ENCODE assay signal across 8 cellular contexts in the genomic region with DNA sequence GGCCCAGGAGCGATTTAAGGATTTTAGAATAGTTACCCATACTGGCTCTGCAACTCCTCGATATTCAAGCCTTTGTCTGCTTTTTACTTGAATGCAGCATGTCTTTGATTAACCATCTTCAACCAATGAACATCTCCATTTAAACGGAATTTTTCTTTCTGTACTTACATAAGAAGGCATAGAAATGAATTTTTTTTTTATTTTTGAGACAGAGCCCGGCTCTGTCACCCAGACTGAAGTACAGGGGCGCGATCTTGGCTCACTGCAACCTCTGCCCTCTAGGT. TPM values are rescaled to one million over a fixed set of nuclear protein-coding genes. Genes with fewer than 3 reads are reported as not detected.
DNase-seq lines count a peak whose midpoint lies in the region; ATAC-seq, FAIRE-seq and TF ChIP-seq lines count a peak whose summit lies in the region.

No MANE protein-coding gene starts in this region.

- H3K9ac ChIP-seq in astrocyte (ENCODE audit: low read length): peak overlapping the region; percentile 97
- peak overlapping the region; percentile 36 to 96 for H3K9ac ChIP-seq in liver (ENCODE audit: low read depth in 1 of 2, low read length in 2 of 2)

- H3K27ac ChIP-seq in astrocyte (ENCODE audit: low read depth, low read length): peak overlapping the region; percentile 96
- peak overlapping the region; percentile 77 to 97 for H3K27ac ChIP-seq in liver (ENCODE audit: low read depth in 1 of 2, low read length in 2 of 2)
- peak overlapping the region; percentile 85 to 91 for H3K27ac ChIP-seq in thoracic aorta

- peak overlapping the region; percentile 90 for H3K4me2 ChIP-seq in astrocyte (ENCODE audit: low read length)

- peak overlapping the region; percentile 100 for H3K27ac Mint-ChIP-seq in activated CD4-positive, alpha-beta T cell treated with anti-CD3 and anti-CD28 coated beads, Interleukin-2, amount 10 ng/mL, durations not matched to agents 7 days and 5 days
- H3K27ac Mint-ChIP-seq in astrocyte (ENCODE audit: unreplicated experiment): peak overlapping the region; percentile 98

- H3K4me3 ChIP-seq in astrocyte (ENCODE audit: insufficient read depth, low read depth, low read length): peak overlapping the region; percentile 97
- H3K4me3 ChIP-seq in liver (ENCODE audit: low read depth in 1 of 3, low read length in 3 of 3): peak overlapping the region; percentile 68 to 96 (median 95)
- peak overlapping the region; percentile 97 for H3K4me3 ChIP-seq in thoracic aorta

- H3K9me3 ChIP-seq in astrocyte (ENCODE audit: insufficient read depth, low read depth, low read length) (no peaks in the 10 kb centered on the region), liver (ENCODE audit: control insufficient read depth in 4 of 4, low read length in 3 of 4) (no peaks in the 10 kb centered on the region), thoracic aorta (no peaks in the 10 kb centered on the region)

- CTCF ChIA-PET in activated CD4-positive, alpha-beta T cell treated with anti-CD3 and anti-CD28 coated beads, Interleukin-2, amount 10 ng/mL, durations not matched to agents 7 days and 5 days (lab: Charles Lee): no interaction called here

- 41% methylated on average over 6 of the region's 6 CpGs for WGBS in liver

- ATAC-seq in thoracic aorta (ENCODE audit: insufficient number of reproducible peaks, low FRiP score, low read depth) (no peak), GM21529 (IDR thresholded peaks at IDR 0.05; ENCODE audit: unreplicated experiment) (no peak)

- peaks cover 32% of the 10 kb centered on the region for H3K4me1 Mint-ChIP-seq in activated CD4-positive, alpha-beta T cell treated with anti-CD3 and anti-CD28 coated beads, Interleukin-2, amount 10 ng/mL, durations not matched to agents 7 days and 5 days
- H3K4me1 Mint-ChIP-seq in astrocyte (ENCODE audit: low read depth, unreplicated experiment): peaks cover 10% of the 10 kb centered on the region

- H4K20me1 ChIP-seq in astrocyte (ENCODE audit: insufficient read depth, low read length): peaks cover 19% of the 10 kb centered on the region

- H3K4me3 Mint-ChIP-seq in activated CD4-positive, alpha-beta T cell treated with anti-CD3 and anti-CD28 coated beads, Interleukin-2, amount 10 ng/mL, durations not matched to agents 7 days and 5 days: peak overlapping the region; percentile 84
- peak overlapping the region; percentile 97 for H3K4me3 Mint-ChIP-seq in astrocyte (ENCODE audit: unreplicated experiment)

- H3K36me3 ChIP-seq in astrocyte (ENCODE audit: insufficient read depth, low read length) (peaks cover 2% of the 10 kb centered on the region), liver (ENCODE audit: control insufficient read depth in 4 of 4, insufficient read depth in 3 of 4, low read depth in 1 of 4, low read length in 3 of 4) (peaks cover 0 to 3% (median 2%) of the 10 kb centered on the region in 4 donors), thoracic aorta (peaks cover under 1% of the 10 kb centered on the region)

- peaks cover 28% of the 10 kb centered on the region for H3K36me3 Mint-ChIP-seq in activated CD4-positive, alpha-beta T cell treated with anti-CD3 and anti-CD28 coated beads, Interleukin-2, amount 10 ng/mL, durations not matched to agents 7 days and 5 days (ENCODE audit: low read depth)
- H3K36me3 Mint-ChIP-seq in astrocyte (ENCODE audit: low read depth, unreplicated experiment): peaks cover under 1% of the 10 kb centered on the region

- peaks cover 5% of the 10 kb centered on the region for H3K9me3 Mint-ChIP-seq in activated CD4-positive, alpha-beta T cell treated with anti-CD3 and anti-CD28 coated beads, Interleukin-2, amount 10 ng/mL, durations not matched to agents 7 days and 5 days
- H3K9me3 Mint-ChIP-seq in astrocyte (ENCODE audit: unreplicated experiment): peaks cover 1% of the 10 kb centered on the region

- H3K27me3 ChIP-seq in astrocyte (ENCODE audit: insufficient read depth, low read length) (no peaks in the 10 kb centered on the region), liver (ENCODE audit: control insufficient read depth in 4 of 4, insufficient read depth in 4 of 4, low read length in 3 of 4) (no peaks in the 10 kb centered on the region), thoracic aorta (replicated peaks; ENCODE audit: insufficient read depth) (no peaks in the 10 kb centered on the region)

- peak overlapping the region; percentile 89 for H2AFZ ChIP-seq in astrocyte (ENCODE audit: low read depth, low read length)

- peaks cover 35% of the 10 kb centered on the region for H3K79me2 ChIP-seq in astrocyte (ENCODE audit: insufficient read depth, low read length)

- no peak for TF ChIP-seq CTCF in astrocyte (IDR thresholded peaks at IDR 0.05; ENCODE audit: insufficient read depth, low read depth, low read length)
- no peak for TF ChIP-seq CTCF in liver (IDR thresholded peaks at IDR 0.05; ENCODE audit: low read depth, low read length, missing input control)
- TF ChIP-seq CTCF in thoracic aorta (IDR thresholded peaks at IDR 0.05): no peak

- H3K4me1 ChIP-seq in astrocyte (ENCODE audit: insufficient read depth, low read length) (peaks cover 12% of the 10 kb centered on the region), liver (ENCODE audit: control insufficient read depth in 4 of 4, insufficient read depth in 4 of 4, low read length in 3 of 4) (peaks cover 0 to 22% (median 16%) of the 10 kb centered on the region in 4 donors), thoracic aorta (ENCODE audit: control insufficient read depth in 1 of 2, low read depth in 2 of 2) (peaks cover 14 to 27% of the 10 kb centered on the region in 2 donors)

- DNase-seq in activated CD4-positive, alpha-beta T cell treated with anti-CD3 and anti-CD28 coated beads, Interleukin-2, amount 10 ng/mL, durations not matched to agents 7 days and 5 days: no peak
- no peak for DNase-seq in activated CD4-positive, alpha-beta T cell treated with anti-CD3 and anti-CD28 coated beads, Interleukin-2, amount 50 U/mL, for 4 hours
- no peak for DNase-seq in astrocyte (ENCODE audit: low read depth)
- no peak for DNase-seq in thoracic aorta (ENCODE audit: low spot score)
- DNase-seq in NCI-H2107 treated with DMSO at 0.1 percent for 48 hours (lab: John Stamatoyannopoulos, UW; ENCODE audit: unreplicated experiment): no peak
- no peak for DNase-seq in NCI-H2081 (lab: John Stamatoyannopoulos, UW)

- TF ChIP-seq RAD21 in liver (IDR thresholded peaks at IDR 0.05): no peak

- H3K27me3 Mint-ChIP-seq in activated CD4-positive, alpha-beta T cell treated with anti-CD3 and anti-CD28 coated beads, Interleukin-2, amount 10 ng/mL, durations not matched to agents 7 days and 5 days: peaks cover 9% of the 10 kb centered on the region
- no peaks in the 10 kb centered on the region for H3K27me3 Mint-ChIP-seq in astrocyte (ENCODE audit: low read depth, unreplicated experiment)

- no peak for FAIRE-seq in astrocyte (lab: Jason Lieb, UNC)

- POLR2A ChIA-PET in activated CD4-positive, alpha-beta T cell treated with anti-CD3 and anti-CD28 coated beads, Interleukin-2, amount 10 ng/mL, durations not matched to agents 7 days and 5 days (lab: Charles Lee): no interaction called here

TF ChIP-seq in liver, 16 proteins besides CTCF, POLR2A, EP300 and RAD21:
- TF ChIP-seq HNF4A (conservative IDR thresholded peaks at IDR 0.05) (no peak), YY1 (IDR thresholded peaks at IDR 0.05) (no peak), FOXA2 (IDR thresholded peaks at IDR 0.05) (no peak), GABPA (IDR thresholded peaks at IDR 0.05 in 1 of 2, conservative IDR thresholded peaks at IDR 0.05 in 1 of 2) (no peak), NR2F2 (IDR thresholded peaks at IDR 0.05) (no peak)
- TF ChIP-seq, protein P1, sequence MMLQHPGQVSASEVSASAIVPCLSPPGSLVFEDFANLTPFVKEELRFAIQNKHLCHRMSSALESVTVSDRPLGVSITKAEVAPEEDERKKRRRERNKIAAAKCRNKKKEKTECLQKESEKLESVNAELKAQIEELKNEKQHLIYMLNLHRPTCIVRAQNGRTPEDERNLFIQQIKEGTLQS (IDR thresholded peaks at IDR 0.05): no peak
- TF ChIP-seq, protein P2, sequence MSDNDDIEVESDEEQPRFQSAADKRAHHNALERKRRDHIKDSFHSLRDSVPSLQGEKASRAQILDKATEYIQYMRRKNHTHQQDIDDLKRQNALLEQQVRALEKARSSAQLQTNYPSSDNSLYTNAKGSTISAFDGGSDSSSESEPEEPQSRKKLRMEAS (IDR thresholded peaks at IDR 0.05): no peak

RNA-seq across cellular contexts. Expression of gene RIOK2, which starts 0.8 kb away (rescaled TPM):
- 10 to 100 TPM; 22.7 to 25.2 TPM for total RNA-seq in activated CD4-positive, alpha-beta T cell treated with anti-CD3 and anti-CD28 coated beads, Interleukin-2, amount 10 ng/mL, durations not matched to agents 7 days and 5 days
- total RNA-seq in astrocyte (38.8 and 39.4 TPM in 2 replicates), liver (10 to 100 TPM; 10.1 TPM), thoracic aorta (10 to 100 TPM; 10.4 to 33.5 TPM)
- polyA plus RNA-seq in liver: 10 to 100 TPM in 1 of 2 donors, 1 to 10 TPM in 1; 4.1 to 11.8 TPM

RNA-seq across cellular contexts. Expression of gene LIX1, which starts 41.5 kb away (rescaled TPM):
- not detected for total RNA-seq in activated CD4-positive, alpha-beta T cell treated with anti-CD3 and anti-CD28 coated beads, Interleukin-2, amount 10 ng/mL, durations not matched to agents 7 days and 5 days
- total RNA-seq in astrocyte (0.24 and 0.59 TPM in 2 replicates), liver (not detected), thoracic aorta (not detected)
- polyA plus RNA-seq in liver: not detected
